Comparison of ENCODE assay signal across 25 cellular contexts in genomic region chr2:1862881-1863280, GRCh38.
"Had no signal": no experiment of that assay in that cellular context is flagged by ENCODE, and none has a peak within 500 bp of the region (broad histone marks: within the 10 kb centered on the region; RNA-seq: fewer than 3 reads in every experiment).

No MANE protein-coding gene starts in this region.

- H3K9me3 ChIP-seq: Peyer's patch, SJCRH30 had no signal

- H3K36me3 ChIP-seq: Peyer's patch, SJCRH30 had no signal

- H3K4me3 ChIP-seq: Peyer's patch, SJCRH30, SK-N-MC had no signal

- H3K27me3 ChIP-seq: Peyer's patch had no signal

- H3K4me1 ChIP-seq: Peyer's patch, SJCRH30 had no signal

- DNase-seq: MM.1S, MV-4-11, NCI-H1092, NCI-H1105, NCI-H1417 treated with DMSO at 0.1 percent for 48 hours, NCI-H1436 treated with DMSO at 0.1 percent for 48 hours, NCI-H1694 treated with DMSO at 0.1 percent for 48 hours, NCI-H2029, NCI-H2081, NCI-H2171 treated with DMSO at 0.1 percent for 48 hours, NCI-H2227 treated with DMSO at 0.1 percent for 48 hours, NCI-H345, NCI-H446, NCI-H510A treated with DMSO at 0.1 percent for 48 hours, NCI-H524 treated with DMSO at 0.1 percent for 48 hours, NCI-H526 treated with DMSO at 0.1 percent for 48 hours, NCI-H774, OCI-M1, PC-3, Peyer's patch, RPMI8226, SHP77, SIG-M5, SJCRH30 had no signal

- H3K27ac ChIP-seq: Peyer's patch, SJCRH30, SK-N-MC had no signal
